15 cellular contexts compared by ENCODE assay signal in the genomic region with DNA sequence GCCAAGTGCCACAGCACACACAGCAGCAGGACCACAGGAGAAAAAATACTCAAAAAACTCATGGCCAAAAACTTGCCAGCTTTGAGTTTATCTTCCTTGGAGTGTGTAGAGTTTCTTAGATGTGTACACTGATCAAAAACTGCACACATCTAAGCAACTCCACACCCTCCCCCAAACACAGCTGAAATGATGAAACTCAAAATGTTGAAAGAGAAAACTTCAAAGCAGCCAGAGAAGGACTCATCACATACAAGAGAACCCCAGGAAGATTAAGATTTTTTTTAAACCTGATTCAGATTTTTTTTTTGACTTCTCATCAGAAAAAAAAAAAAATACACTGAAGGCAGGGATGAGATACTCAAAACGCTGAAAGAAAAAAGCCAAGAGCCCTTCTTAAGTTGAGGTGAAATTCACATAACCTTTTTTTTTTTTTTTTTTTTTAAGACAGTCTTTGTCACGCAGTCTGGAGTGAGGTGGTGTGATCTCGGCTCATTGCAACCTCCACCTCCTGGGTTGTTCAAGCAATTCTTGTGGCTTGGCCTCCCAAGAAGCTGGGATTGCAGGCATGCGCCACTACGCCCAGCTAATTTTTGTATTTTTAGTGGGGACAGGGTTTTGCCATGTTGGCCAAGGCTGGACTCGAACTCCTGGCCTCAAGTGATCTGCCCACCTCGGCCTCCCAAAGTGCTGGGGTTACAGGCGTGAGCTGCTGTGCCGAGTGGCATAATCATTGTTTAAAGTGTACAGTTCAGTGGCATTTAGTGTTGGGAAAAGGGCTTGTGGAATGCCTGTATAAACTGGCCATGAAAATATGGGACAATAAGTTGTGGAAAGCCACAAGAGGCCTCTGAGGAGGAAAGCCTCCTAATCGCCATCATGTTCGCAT. TPM values are rescaled to one million over a fixed set of nuclear protein-coding genes. Genes with fewer than 3 reads are reported as not detected.
DNase-seq lines count a peak whose midpoint lies in the region; ATAC-seq, FAIRE-seq and TF ChIP-seq lines count a peak whose summit lies in the region.
"Had no signal": no experiment of that assay in that cellular context is flagged by ENCODE, and none has a peak within 500 bp of the region (broad histone marks: within the 10 kb centered on the region; RNA-seq: fewer than 3 reads in every experiment).

No MANE protein-coding gene starts in this region.

- H3K4me3 ChIP-seq in SJSA1 (no peak overlapping the region), osteoblast (ENCODE audit: insufficient read depth, low read length) (no peak overlapping the region)
- H3K4me3 ChIP-seq: tibial nerve had no signal

- peaks cover 20% of the 10 kb centered on the region for H3K4me1 Mint-ChIP-seq in activated T-cell treated with anti-CD3 and anti-CD28 coated beads, Interleukin-2, amount 50 U/mL, for 72 hours (ENCODE audit: low read depth)
- H3K4me1 Mint-ChIP-seq: activated T-helper 17 cell treated with anti-CD3 and anti-CD28 coated beads, Interleukin-2, amount 50 U/mL, for 72 hours had no signal

- peak overlapping the region; percentile 73 for H3K27ac ChIP-seq in SJSA1
- H3K27ac ChIP-seq in osteoblast (ENCODE audit: low read depth, low read length) = no peak overlapping the region
- H3K27ac ChIP-seq: brain microvascular endothelial cell, tibial nerve had no signal

- H3K27me3 ChIP-seq in SJSA1 (replicated peaks) (no peaks in the 10 kb centered on the region), osteoblast (ENCODE audit: insufficient read depth, low read length) (peaks cover 3% of the 10 kb centered on the region)
- H3K27me3 ChIP-seq: brain microvascular endothelial cell, tibial nerve had no signal

- H3K4me1 ChIP-seq in SJSA1 (replicated peaks) (peaks cover 29% of the 10 kb centered on the region), osteoblast (ENCODE audit: insufficient read depth, low read length) (peaks cover 4% of the 10 kb centered on the region)

- 0 out of 2 replicates have a peak, but pooled peaks cover 2% of the 10 kb centered on the region for H3K9me3 ChIP-seq in SJSA1 (replicated peaks)
- no peaks in the 10 kb centered on the region for H3K9me3 ChIP-seq in osteoblast (ENCODE audit: low read depth, low read length)
- H3K9me3 ChIP-seq: tibial nerve had no signal

- no peak for DNase-seq in activated T-cell treated with anti-CD3 and anti-CD28 coated beads, Interleukin-2, amount 50 U/mL, for 72 hours
- DNase-seq in activated T-cell treated with anti-CD3 and anti-CD28 coated beads for 4 hours (no peak), SJSA1 (ENCODE audit: low read depth in 1 of 2, low spot score in 2 of 2) (peak; percentile 84 to 89), fibroblast of gingiva (ENCODE audit: low read depth) (peak; percentile 73), osteoblast (ENCODE audit: insufficient read length, low spot score, missing footprints) (peak; percentile 29), GM12892 (ENCODE audit: insufficient read length) (no peak), HuH-7.5 (ENCODE audit: low spot score) (no peak)
- DNase-seq: activated CD4-positive, alpha-beta T cell treated with anti-CD3 and anti-CD28 coated beads, Interleukin-2, amount 50 U/mL, for 4 hours; brain microvascular endothelial cell; effector CD8-positive, alpha-beta T cell; NCI-H1048 had no signal

- FAIRE-seq in GM12892 (lab: Jason Lieb, UNC) = no peak

- no peaks in the 10 kb centered on the region for H3K27me3 Mint-ChIP-seq in activated T-cell treated with anti-CD3 and anti-CD28 coated beads, Interleukin-2, amount 50 U/mL, for 72 hours (ENCODE audit: low read depth)
- H3K27me3 Mint-ChIP-seq: activated T-helper 17 cell treated with anti-CD3 and anti-CD28 coated beads, Interleukin-2, amount 50 U/mL, for 72 hours had no signal

- H3K9me3 Mint-ChIP-seq in activated T-cell treated with anti-CD3 and anti-CD28 coated beads, Interleukin-2, amount 50 U/mL, for 72 hours = no peaks in the 10 kb centered on the region
- H3K9me3 Mint-ChIP-seq: activated T-helper 17 cell treated with anti-CD3 and anti-CD28 coated beads, Interleukin-2, amount 50 U/mL, for 72 hours; stimulated activated memory B cell treated with anti-CD40 and anti-IgM and Interleukin-4, amounts not matched to agents 10 μg/mL and 1 μg/mL and 100 μg/mL, for 72 hours had no signal

- H2AFZ ChIP-seq in osteoblast (ENCODE audit: low read length) = no peak overlapping the region

- no peak overlapping the region for H3K4me3 Mint-ChIP-seq in activated T-cell treated with anti-CD3 and anti-CD28 coated beads, Interleukin-2, amount 50 U/mL, for 72 hours
- H3K4me3 Mint-ChIP-seq: activated T-helper 17 cell treated with anti-CD3 and anti-CD28 coated beads, Interleukin-2, amount 50 U/mL, for 72 hours; stimulated activated memory B cell treated with anti-CD40 and anti-IgM and Interleukin-4, amounts not matched to agents 10 μg/mL and 1 μg/mL and 100 μg/mL, for 72 hours had no signal

- no peak overlapping the region for H3K4me2 ChIP-seq in osteoblast (ENCODE audit: insufficient read depth, low read length)

- no peak for TF ChIP-seq POLR2A in GM12892 (IDR thresholded peaks at IDR 0.05; ENCODE audit: low read depth, low read length)

- H3K27ac Mint-ChIP-seq in activated T-cell treated with anti-CD3 and anti-CD28 coated beads, Interleukin-2, amount 50 U/mL, for 72 hours = no peak overlapping the region
- H3K27ac Mint-ChIP-seq: activated T-helper 17 cell treated with anti-CD3 and anti-CD28 coated beads, Interleukin-2, amount 50 U/mL, for 72 hours; stimulated activated memory B cell treated with anti-CD40 and anti-IgM and Interleukin-4, amounts not matched to agents 10 μg/mL and 1 μg/mL and 100 μg/mL, for 72 hours had no signal

- no peaks in the 10 kb centered on the region for H3K79me2 ChIP-seq in osteoblast (ENCODE audit: insufficient read depth, low read length)

- no peak for TF ChIP-seq CTCF in osteoblast (IDR thresholded peaks at IDR 0.05; ENCODE audit: extremely low read depth, low read depth, low read length)

- no peaks in the 10 kb centered on the region for H4K20me1 ChIP-seq in osteoblast (ENCODE audit: insufficient read depth, low read length)

- ATAC-seq in activated T-cell treated with anti-CD3 and anti-CD28 coated beads, Interleukin-2, amount 50 U/mL, for 72 hours (replicated peaks in 1 of 2) = peak; percentile 71 to 76
- ATAC-seq in HG02678 (IDR thresholded peaks at IDR 0.05; ENCODE audit: unreplicated experiment) = no peak
- ATAC-seq: activated T-helper 17 cell treated with anti-CD3 and anti-CD28 coated beads, Interleukin-2, amount 50 U/mL, for 72 hours; stimulated activated memory B cell treated with anti-CD40 and anti-IgM and Interleukin-4, amounts not matched to agents 10 μg/mL and 1 μg/mL and 100 μg/mL, for 72 hours had no signal

- peaks cover 39% of the 10 kb centered on the region for H3K36me3 ChIP-seq in SJSA1
- peaks cover 17% of the 10 kb centered on the region for H3K36me3 ChIP-seq in osteoblast (ENCODE audit: insufficient read depth, low read length)

- peaks cover 2 to 18% of the 10 kb centered on the region in 2 donors for H3K36me3 Mint-ChIP-seq in activated T-cell treated with anti-CD3 and anti-CD28 coated beads, Interleukin-2, amount 50 U/mL, for 72 hours (ENCODE audit: insufficient read depth in 2 of 2)

RNA-seq across cellular contexts. Expression of gene PDXK, which starts 20.9 kb away (rescaled TPM):
- 10 to 100 TPM; 87.9 to 99.5 TPM for total RNA-seq in activated T-cell treated with anti-CD3 and anti-CD28 coated beads, Interleukin-2, amount 50 U/mL, for 72 hours
- total RNA-seq in SJSA1 (2014; rRNA removed; shearing (Covaris generic)) = 78.8 and 81.6 TPM in 2 replicates
- 88.4 and 89.4 TPM in 2 replicates for total RNA-seq in osteoblast
- 48.4 TPM for polyA plus RNA-seq in GM12892 (2012; ENCODE audit: missing spikeins)

RNA-seq across cellular contexts. Expression of gene RRP1B, which starts 38.6 kb away (rescaled TPM):
- total RNA-seq in activated T-cell treated with anti-CD3 and anti-CD28 coated beads, Interleukin-2, amount 50 U/mL, for 72 hours = 10 to 100 TPM; 52.6 to 62.0 TPM
- 35.4 and 37.9 TPM in 2 replicates for total RNA-seq in SJSA1 (2014; rRNA removed; shearing (Covaris generic))
- total RNA-seq in osteoblast = 17.4 TPM in 2 replicates
- polyA plus RNA-seq in GM12892 (2012; ENCODE audit: missing spikeins) = 14.1 TPM

RNA-seq across cellular contexts. Expression of gene HSF2BP, which starts 38.7 kb away (rescaled TPM):
- 1 to 10 TPM; 1.3 to 1.9 TPM for total RNA-seq in activated T-cell treated with anti-CD3 and anti-CD28 coated beads, Interleukin-2, amount 50 U/mL, for 72 hours
- total RNA-seq in SJSA1 (2014; rRNA removed; shearing (Covaris generic)) = 1.6 and 2.8 TPM in 2 replicates
- 1.8 and 2.1 TPM in 2 replicates for total RNA-seq in osteoblast
- 0.78 TPM for polyA plus RNA-seq in GM12892 (2012; ENCODE audit: missing spikeins)

Comparison
In these comparisons a context has a peak if more than half of its experiments do, and no peak if none do; other contexts are left out.
1. DNase-seq: peak in SJSA1 (2 of 2), fibroblast of gingiva (single experiment) and osteoblast (single experiment); none in activated T-cell treated with anti-CD3 and anti-CD28 coated beads, Interleukin-2, amount 50 U/mL, for 72 hours (0 of 2), activated T-cell treated with anti-CD3 and anti-CD28 coated beads for 4 hours (single experiment), GM12892 (single experiment) and HuH-7.5 (single experiment).